ENCODE assay signal across 22 cellular contexts in genomic region chrX:153797415-153798015, GRCh38. TPM values are rescaled to one million over a fixed set of nuclear protein-coding genes. Genes with fewer than 3 reads are reported as not detected.
"Had no signal": no experiment of that assay in that cellular context is flagged by ENCODE, and none has a peak within 500 bp of the region (broad histone marks: within the 10 kb centered on the region; RNA-seq: fewer than 3 reads in every experiment).

No MANE protein-coding gene starts in this region.

- H3K9ac ChIP-seq: KMS-11, SK-N-SH had no signal

- DNase-seq: Kasumi-1, MV-4-11, NCI-H1048, NCI-H1105, NCI-H1417, NCI-H1436 treated with DMSO at 0.1 percent for 48 hours, NCI-H1694, NCI-H187 treated with DMSO at 0.1 percent for 48 hours, NCI-H2029 treated with DMSO at 0.1 percent for 48 hours, NCI-H2171 treated with DMSO at 0.1 percent for 48 hours, NCI-H345, NCI-H524, NCI-H526 treated with DMSO at 0.1 percent for 48 hours, NCI-H748 treated with DMSO at 0.1 percent for 48 hours, PC-3, SHP77, SK-N-SH had no signal

- H3K4me2 ChIP-seq: KMS-11, SK-N-SH had no signal

- H3K9me2 ChIP-seq: SK-N-SH had no signal

- H3K9me3 ChIP-seq: SK-N-SH had no signal

- H3K27ac ChIP-seq: KMS-11, RWPE1 had no signal

- ATAC-seq: Panc1, PC-3 had no signal

RNA-seq across cellular contexts. Expression of gene SRPK3, which starts 16.7 kb away (rescaled TPM):
- total RNA-seq: MCF 10A, OCI-LY7 had no signal

RNA-seq across cellular contexts. Expression of gene PDZD4, which starts 32.8 kb away (rescaled TPM):
- total RNA-seq: MCF 10A, OCI-LY7 had no signal

RNA-seq across cellular contexts. Expression of gene PLXNB3, which starts 33.5 kb away (rescaled TPM):
- total RNA-seq: OCI-LY7 had no signal
